10 cellular contexts compared by ENCODE assay signal in genomic region chr9:14311940-14312572, GRCh38. TPM values are rescaled to one million over a fixed set of nuclear protein-coding genes. Genes with fewer than 3 reads are reported as not detected.
DNase-seq lines count a peak whose midpoint lies in the region; ATAC-seq, FAIRE-seq and TF ChIP-seq lines count a peak whose summit lies in the region.
"Had no signal": no experiment of that assay in that cellular context is flagged by ENCODE, and none has a peak within 500 bp of the region (broad histone marks: within the 10 kb centered on the region; RNA-seq: fewer than 3 reads in every experiment).

No MANE protein-coding gene starts in this region.

- 54% methylated on average over 6 of the region's 6 CpGs for WGBS in smooth muscle cell (ENCODE audit: low lambda C conversion rate)

- in situ Hi-C loops in T47D (cut with HindIII; ENCODE audit: low pct_unique_long_range_greater_than_20kb, low sequenced_read_pairs): no loop called here

- H3K9me3 ChIP-seq in kidney (ENCODE audit: control insufficient read depth in 1 of 2, low read length in 2 of 2) (no peaks in the 10 kb centered on the region), smooth muscle cell (replicated peaks; ENCODE audit: low read depth) (no peaks in the 10 kb centered on the region)
- H3K9me3 ChIP-seq: mucosa of descending colon had no signal

- ATAC-seq in GM19395 (IDR thresholded peaks at IDR 0.05; ENCODE audit: unreplicated experiment) (no peak), HG02759 (IDR thresholded peaks at IDR 0.05; ENCODE audit: unreplicated experiment) (no peak)
- ATAC-seq: mucosa of descending colon, T-cell had no signal

- H3K4me1 ChIP-seq in kidney (ENCODE audit: control insufficient read depth in 1 of 2, insufficient read depth in 1 of 2, low read depth in 1 of 2, low read length in 2 of 2) (peaks cover 4 to 19% of the 10 kb centered on the region in 2 donors), smooth muscle cell (ENCODE audit: low read depth) (peaks cover 12% of the 10 kb centered on the region)

- H3K4me3 ChIP-seq in kidney (ENCODE audit: low read length in 2 of 2) (peak overlapping the region; percentile 75 to 99), smooth muscle cell (peak overlapping the region; percentile 81)

- H3K27ac ChIP-seq in kidney (ENCODE audit: low read depth in 2 of 2, low read length in 2 of 2): peak overlapping the region; percentile 94
- H3K27ac ChIP-seq in smooth muscle cell (ENCODE audit: low read depth): no peak overlapping the region

- peaks cover 32% of the 10 kb centered on the region for H3K27me3 ChIP-seq in smooth muscle cell (ENCODE audit: low read depth)

- peak overlapping the region in 1 of 2 donors; percentile 97 for H3K9ac ChIP-seq in kidney (ENCODE audit: low read length in 2 of 2)
- no peak overlapping the region for H3K9ac ChIP-seq in smooth muscle cell (ENCODE audit: low read depth)

- FAIRE-seq in kidney (lab: Jason Lieb, UNC): no peak

- H3F3A ChIP-seq in smooth muscle cell (ENCODE audit: low read depth): no peaks in the 10 kb centered on the region

- H4K20me1 ChIP-seq in smooth muscle cell (ENCODE audit: low read depth): no peaks in the 10 kb centered on the region

- peaks cover 1 to 2% of the 10 kb centered on the region in 2 donors for H3K36me3 ChIP-seq in kidney (ENCODE audit: control insufficient read depth in 1 of 2, insufficient read depth in 2 of 2, low read length in 2 of 2)
- no peaks in the 10 kb centered on the region for H3K36me3 ChIP-seq in smooth muscle cell (ENCODE audit: low read depth)

- no peaks in the 10 kb centered on the region for H3K79me2 ChIP-seq in smooth muscle cell (ENCODE audit: low read depth)

- peak overlapping the region; percentile 98 for H3K4me2 ChIP-seq in smooth muscle cell

- no peak for TF ChIP-seq CTCF in kidney (IDR thresholded peaks at IDR 0.05; ENCODE audit: borderline replicate concordance, extremely low read depth, insufficient read depth)
- TF ChIP-seq CTCF in smooth muscle cell (IDR thresholded peaks at IDR 0.05; ENCODE audit: borderline replicate concordance, insufficient read depth, poor library complexity, severe bottlenecking): no peak

- peak overlapping the region; percentile 95 for H2AFZ ChIP-seq in smooth muscle cell (ENCODE audit: low read depth)

- peak; percentile 52 for DNase-seq in HT-29 (ENCODE audit: low spot score)
- DNase-seq in T47D (ENCODE audit: low read depth in 1 of 2, low spot score in 1 of 2): peak; percentile 46 to 61
- no peak for DNase-seq in kidney
- DNase-seq in smooth muscle cell (lab: John Stamatoyannopoulos, UW; ENCODE audit: unreplicated experiment): no peak
- DNase-seq in stimulated activated CD4-positive, alpha-beta T cell treated with anti-CD3 and anti-CD28 coated beads, Interleukin-4, amount 100 ng/mL, for 24 hours: no peak
- no peak for DNase-seq in GM19240 (ENCODE audit: insufficient read length, low spot score)
- DNase-seq: T-cell had no signal

- intact Hi-C loops in kidney (cut with DNase I): no loop called here

RNA-seq across cellular contexts. Expression of gene NFIB, which starts 1.9 kb away (rescaled TPM):
- total RNA-seq in HT-29 (2014; rRNA removed; shearing (Covaris generic)): 13.6 and 29.5 TPM in 2 replicates
- total RNA-seq in kidney (112 TPM), smooth muscle cell (1.7 and 2.3 TPM in 2 replicates)
- polyA plus RNA-seq in kidney (ENCODE audit: insufficient read depth, low read depth, low replicate concordance) (15.6 TPM), smooth muscle cell (0.58 and 0.93 TPM in 2 replicates)

Comparison
In these comparisons a context has a peak if more than half of its experiments do, and no peak if none do; other contexts are left out.
1. DNase-seq: peak in HT-29 (single experiment) and T47D (2 of 2); none in kidney (single experiment), smooth muscle cell (single experiment), stimulated activated CD4-positive, alpha-beta T cell treated with anti-CD3 and anti-CD28 coated beads, Interleukin-4, amount 100 ng/mL, for 24 hours (single experiment) and GM19240 (single experiment).